10 cellular contexts compared by ENCODE assay signal in the genomic region with DNA sequence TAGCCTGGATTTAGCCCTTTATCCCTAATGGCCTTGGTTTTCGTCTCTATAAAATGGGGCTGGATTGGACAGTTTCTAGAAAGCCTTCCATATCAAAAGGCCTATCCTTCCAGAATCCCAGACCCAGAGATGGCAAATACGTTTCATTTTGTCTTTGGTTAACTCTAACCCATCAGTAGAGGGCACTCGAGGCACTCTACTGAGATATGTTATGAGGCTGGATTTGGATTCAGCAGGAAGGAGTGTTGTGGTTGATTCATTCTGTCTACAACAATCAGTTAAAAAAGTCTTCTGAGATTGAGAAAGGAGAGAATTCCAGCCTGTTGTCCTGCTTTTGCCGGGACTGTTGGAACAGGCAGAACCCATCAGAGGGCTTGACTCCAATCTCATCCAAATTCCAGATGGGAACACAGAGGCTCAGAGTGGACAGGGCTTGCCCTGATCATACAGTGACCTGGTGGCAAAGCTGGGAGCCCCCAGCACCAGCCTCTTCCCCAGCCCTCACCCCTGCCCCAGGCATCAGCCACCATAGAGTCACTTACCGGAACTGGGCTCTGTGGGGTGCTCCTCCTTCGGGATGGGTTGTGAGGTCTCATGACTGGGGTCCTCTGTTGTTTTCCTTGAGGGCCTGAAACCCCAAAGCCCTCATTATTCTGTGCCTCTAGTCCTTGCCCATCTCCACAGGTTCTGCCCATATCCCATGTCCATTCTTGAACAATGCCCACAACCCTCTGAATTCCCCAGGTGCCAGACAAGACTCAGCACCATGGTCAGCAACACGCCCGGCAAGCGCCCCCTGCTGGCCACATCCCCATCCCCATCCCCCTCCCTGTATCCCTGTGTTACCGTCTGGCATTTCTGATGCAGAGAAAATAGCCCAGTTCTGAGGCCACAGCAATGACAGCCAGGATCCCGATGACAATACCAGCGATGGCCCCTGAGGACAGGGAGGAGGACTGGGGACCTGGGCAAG. TPM values are rescaled to one million over a fixed set of nuclear protein-coding genes. Genes with fewer than 3 reads are reported as not detected.
DNase-seq lines count a peak whose midpoint lies in the region; ATAC-seq and TF ChIP-seq lines count a peak whose summit lies in the region.
"Had no signal": no experiment of that assay in that cellular context is flagged by ENCODE, and none has a peak within 500 bp of the region (broad histone marks: within the 10 kb centered on the region; RNA-seq: fewer than 3 reads in every experiment).

No MANE protein-coding gene starts in this region.

- H3K4me1 ChIP-seq in upper lobe of right lung = no peaks in the 10 kb centered on the region

- H3K36me3 Mint-ChIP-seq in glutamatergic neuron (ENCODE audit: unreplicated experiment) = no peaks in the 10 kb centered on the region
- H3K36me3 Mint-ChIP-seq: CD4-positive, CD25-positive, alpha-beta regulatory T cell had no signal

- H3K27ac ChIP-seq in upper lobe of right lung = no peak overlapping the region

- no peak overlapping the region for H3K4me3 Mint-ChIP-seq in glutamatergic neuron (ENCODE audit: unreplicated experiment)
- H3K4me3 Mint-ChIP-seq: CD4-positive, CD25-positive, alpha-beta regulatory T cell had no signal

- intact Hi-C loops in upper lobe of right lung (cut with DNase I) = no loop called here

- ATAC-seq in SK-N-SH treated with all-trans-retinoic acid at 6 μM for 48 hours (peak; percentile 78), upper lobe of right lung (peak; percentile 57), HG03135 (IDR thresholded peaks at IDR 0.05; ENCODE audit: unreplicated experiment) (no peak)

- peaks cover 4% of the 10 kb centered on the region for H3K9me3 Mint-ChIP-seq in glutamatergic neuron (ENCODE audit: unreplicated experiment)

- no peak overlapping the region for H3K27ac Mint-ChIP-seq in glutamatergic neuron (ENCODE audit: unreplicated experiment)
- H3K27ac Mint-ChIP-seq: CD4-positive, CD25-positive, alpha-beta regulatory T cell had no signal

- no peaks in the 10 kb centered on the region for H3K27me3 ChIP-seq in upper lobe of right lung

- H3K27me3 Mint-ChIP-seq in glutamatergic neuron (ENCODE audit: unreplicated experiment) = peaks cover 4% of the 10 kb centered on the region

- DNase-seq in NCI-H1694 treated with DMSO at 0.1 percent for 48 hours (lab: John Stamatoyannopoulos, UW) = peak; percentile 11
- no peak for DNase-seq in NCI-H1694 (lab: John Stamatoyannopoulos, UW)
- peak; percentile 84 for DNase-seq in HT-29 (ENCODE audit: low spot score)
- peak; percentile 45 for DNase-seq in glutamatergic neuron
- DNase-seq in upper lobe of right lung = no peak
- DNase-seq in inferior parietal cortex (ENCODE audit: extremely low spot score) = no peak
- DNase-seq: CD4-positive, CD25-positive, alpha-beta regulatory T cell had no signal

- TF ChIP-seq CTCF in glutamatergic neuron (IDR thresholded peaks at IDR 0.05; ENCODE audit: partially characterized antibody, unreplicated experiment) (peak; percentile 39), upper lobe of right lung (IDR thresholded peaks at IDR 0.05) (peak; percentile 25)

- no peak overlapping the region for H3K4me3 ChIP-seq in upper lobe of right lung

- no peaks in the 10 kb centered on the region for H3K9me3 ChIP-seq in upper lobe of right lung

- no peaks in the 10 kb centered on the region for H3K36me3 ChIP-seq in upper lobe of right lung

- no peaks in the 10 kb centered on the region for H3K4me1 Mint-ChIP-seq in glutamatergic neuron (ENCODE audit: low read depth, unreplicated experiment)
- H3K4me1 Mint-ChIP-seq: CD4-positive, CD25-positive, alpha-beta regulatory T cell had no signal

TF ChIP-seq in SK-N-SH treated with all-trans-retinoic acid at 6 μM for 48 hours, 23 proteins besides CTCF, POLR2A, EP300 and RAD21:
- TF ChIP-seq, protein P1, sequence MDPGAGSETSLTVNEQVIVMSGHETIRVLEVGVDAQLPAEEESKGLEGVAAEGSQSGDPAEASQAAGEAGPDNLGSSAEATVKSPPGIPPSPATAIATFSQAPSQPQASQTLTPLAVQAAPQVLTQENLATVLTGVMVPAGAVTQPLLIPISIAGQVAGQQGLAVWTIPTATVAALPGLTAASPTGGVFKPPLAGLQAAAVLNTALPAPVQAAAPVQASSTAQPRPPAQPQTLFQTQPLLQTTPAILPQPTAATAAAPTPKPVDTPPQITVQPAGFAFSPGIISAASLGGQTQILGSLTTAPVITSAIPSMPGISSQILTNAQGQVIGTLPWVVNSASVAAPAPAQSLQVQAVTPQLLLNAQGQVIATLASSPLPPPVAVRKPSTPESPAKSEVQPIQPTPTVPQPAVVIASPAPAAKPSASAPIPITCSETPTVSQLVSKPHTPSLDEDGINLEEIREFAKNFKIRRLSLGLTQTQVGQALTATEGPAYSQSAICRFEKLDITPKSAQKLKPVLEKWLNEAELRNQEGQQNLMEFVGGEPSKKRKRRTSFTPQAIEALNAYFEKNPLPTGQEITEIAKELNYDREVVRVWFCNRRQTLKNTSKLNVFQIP (CRISPR knock-in tag; IDR thresholded peaks at IDR 0.05; ENCODE audit: borderline replicate concordance, low read depth) = no peak
- TF ChIP-seq ZNF8 (CRISPR knock-in tag; IDR thresholded peaks at IDR 0.05) (no peak), SNAI2 (CRISPR knock-in tag; IDR thresholded peaks at IDR 0.05) (no peak), ZNF565 (CRISPR knock-in tag; conservative IDR thresholded peaks at IDR 0.05; ENCODE audit: low read depth) (no peak)
- TF ChIP-seq, protein P2, sequence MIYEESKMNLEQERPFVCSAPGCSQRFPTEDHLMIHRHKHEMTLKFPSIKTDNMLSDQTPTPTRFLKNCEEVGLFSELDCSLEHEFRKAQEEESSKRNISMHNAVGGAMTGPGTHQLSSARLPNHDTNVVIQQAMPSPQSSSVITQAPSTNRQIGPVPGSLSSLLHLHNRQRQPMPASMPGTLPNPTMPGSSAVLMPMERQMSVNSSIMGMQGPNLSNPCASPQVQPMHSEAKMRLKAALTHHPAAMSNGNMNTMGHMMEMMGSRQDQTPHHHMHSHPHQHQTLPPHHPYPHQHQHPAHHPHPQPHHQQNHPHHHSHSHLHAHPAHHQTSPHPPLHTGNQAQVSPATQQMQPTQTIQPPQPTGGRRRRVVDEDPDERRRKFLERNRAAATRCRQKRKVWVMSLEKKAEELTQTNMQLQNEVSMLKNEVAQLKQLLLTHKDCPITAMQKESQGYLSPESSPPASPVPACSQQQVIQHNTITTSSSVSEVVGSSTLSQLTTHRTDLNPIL (CRISPR knock-in tag; IDR thresholded peaks at IDR 0.05; ENCODE audit: low read depth) = no peak

RNA-seq across cellular contexts. Expression of a gene that starts 12.3 kb away (rescaled TPM):
- total RNA-seq in HT-29 (2014; rRNA removed; shearing (Covaris generic)) = 12.1 and 12.3 TPM in 2 replicates
- total RNA-seq in glutamatergic neuron (ENCODE audit: unreplicated experiment) (12.3 TPM), upper lobe of right lung (9.6 TPM)

RNA-seq across cellular contexts. Expression of a gene that starts 16.9 kb away (rescaled TPM):
- total RNA-seq in HT-29 (2014; rRNA removed; shearing (Covaris generic)) = not detected in 2 replicates
- total RNA-seq in glutamatergic neuron (ENCODE audit: unreplicated experiment) = not detected
- total RNA-seq in upper lobe of right lung = 0.35 TPM
- total RNA-seq: CD4-positive, CD25-positive, alpha-beta regulatory T cell; skeletal muscle tissue had no signal

Comparison
In these comparisons a context has a peak if more than half of its experiments do, and no peak if none do; other contexts are left out.
1. DNase-seq: peak in NCI-H1694 treated with DMSO at 0.1 percent for 48 hours (single experiment), HT-29 (single experiment) and glutamatergic neuron (single experiment); none in NCI-H1694 (single experiment), upper lobe of right lung (single experiment) and inferior parietal cortex (single experiment).